Comparison of ENCODE assay signal across 1 cellular context in genomic region chr1:160647329-160647720, GRCh38.
TF ChIP-seq lines count a peak whose summit lies in the region.

No MANE protein-coding gene starts in this region.

TF ChIP-seq in SK-N-SH, 30 proteins besides CTCF, POLR2A, EP300 and RAD21 (continued from another document):
- TF ChIP-seq REST (IDR thresholded peaks at IDR 0.05; ENCODE audit: low read depth, low read length) (no peak), JUND (IDR thresholded peaks at IDR 0.05) (no peak), CHD2 (IDR thresholded peaks at IDR 0.05; ENCODE audit: low read length, partially characterized antibody) (no peak)
TF ChIP-seq in SK-N-SH: peak in this region for 0.
